10 cellular contexts compared by ENCODE assay signal in genomic region chr15:57510647-57511046, GRCh38.
DNase-seq lines count a peak whose midpoint lies in the region; ATAC-seq and TF ChIP-seq lines count a peak whose summit lies in the region.
"Had no signal": no experiment of that assay in that cellular context is flagged by ENCODE, and none has a peak within 500 bp of the region (broad histone marks: within the 10 kb centered on the region; RNA-seq: fewer than 3 reads in every experiment).

No MANE protein-coding gene starts in this region.

- peak overlapping the region in 6 of 10 donors; percentile 50 to 74 (median 60) for H3K27ac ChIP-seq in heart right ventricle
- H3K27ac ChIP-seq in smooth muscle cell (ENCODE audit: low read depth), result peak overlapping the region; percentile 79
- H3K27ac ChIP-seq: neutrophil had no signal

- peak; percentile 87 for DNase-seq in NCI-H146 (lab: John Stamatoyannopoulos, UW)
- DNase-seq in SW480 (ENCODE audit: low spot score), result peak; percentile 36
- DNase-seq in heart right ventricle, result peak; percentile 48 to 76
- peak; percentile 12 for DNase-seq in smooth muscle cell (lab: John Stamatoyannopoulos, UW; ENCODE audit: unreplicated experiment)
- DNase-seq in D341Med (ENCODE audit: low spot score), result no peak
- DNase-seq in activated naive CD4-positive, alpha-beta T cell (lab: John Stamatoyannopoulos, UW), result no peak
- no peak for DNase-seq in amygdala (lab: John Stamatoyannopoulos, UW)
- DNase-seq: DMS79 had no signal

- no peaks in the 10 kb centered on the region for H3K27me3 ChIP-seq in heart right ventricle
- H3K27me3 ChIP-seq in smooth muscle cell (ENCODE audit: low read depth), result no peaks in the 10 kb centered on the region
- H3K27me3 ChIP-seq: neutrophil had no signal

- peak overlapping the region; percentile 54 for H3K9ac ChIP-seq in smooth muscle cell (ENCODE audit: low read depth)

- H3K79me2 ChIP-seq in smooth muscle cell (ENCODE audit: low read depth), result no peaks in the 10 kb centered on the region

- H3K36me3 ChIP-seq in heart right ventricle, result no peaks in the 10 kb centered on the region
- no peaks in the 10 kb centered on the region for H3K36me3 ChIP-seq in smooth muscle cell (ENCODE audit: low read depth)
- H3K36me3 ChIP-seq: neutrophil had no signal

- no peak for TF ChIP-seq CTCF in heart right ventricle (IDR thresholded peaks at IDR 0.05)
- TF ChIP-seq CTCF in smooth muscle cell (IDR thresholded peaks at IDR 0.05; ENCODE audit: borderline replicate concordance, insufficient read depth, poor library complexity, severe bottlenecking), result no peak

- peak overlapping the region; percentile 72 for H3K4me2 ChIP-seq in smooth muscle cell

- H3K9me3 ChIP-seq in heart right ventricle (no peaks in the 10 kb centered on the region), smooth muscle cell (replicated peaks; ENCODE audit: low read depth) (no peaks in the 10 kb centered on the region)
- H3K9me3 ChIP-seq: neutrophil had no signal

- H3K4me1 ChIP-seq in heart right ventricle (peaks cover 2 to 55% (median 31%) of the 10 kb centered on the region in 9 donors), smooth muscle cell (ENCODE audit: low read depth) (peaks cover 39% of the 10 kb centered on the region)

- intact Hi-C loops in heart right ventricle (cut with DNase I), result loop anchor here in 1 of 10 donors (10.0 kb wide), 1 partner anchor 136 kb away; the partner anchor contains the start of gene CGNL1

- WGBS in heart right ventricle, 2 donors, result 41 to 62% methylated on average over 9 of the region's 9 CpGs
- WGBS in smooth muscle cell (ENCODE audit: low lambda C conversion rate), result 24% methylated on average over 9 of the region's 9 CpGs

- H3F3A ChIP-seq in smooth muscle cell (ENCODE audit: low read depth), result peaks cover 36% of the 10 kb centered on the region

- H3K4me3 ChIP-seq in heart right ventricle (no peak overlapping the region), smooth muscle cell (no peak overlapping the region)

- ATAC-seq in heart right ventricle (peak; percentile 63 to 89 (median 76)), GM18517 (IDR thresholded peaks at IDR 0.05; ENCODE audit: unreplicated experiment) (no peak)

- peak overlapping the region; percentile 49 for H2AFZ ChIP-seq in smooth muscle cell (ENCODE audit: low read depth)

- no peaks in the 10 kb centered on the region for H4K20me1 ChIP-seq in smooth muscle cell (ENCODE audit: low read depth)

Comparison
In these comparisons a context has a peak if more than half of its experiments do, and no peak if none do; other contexts are left out.
1. DNase-seq: peak in NCI-H146 (single experiment), SW480 (single experiment), heart right ventricle (2 of 2) and smooth muscle cell (single experiment); none in D341Med (single experiment), activated naive CD4-positive, alpha-beta T cell (0 of 4) and amygdala (0 of 56).